Comparison of ENCODE assay signal across 33 cellular contexts in the genomic region with DNA sequence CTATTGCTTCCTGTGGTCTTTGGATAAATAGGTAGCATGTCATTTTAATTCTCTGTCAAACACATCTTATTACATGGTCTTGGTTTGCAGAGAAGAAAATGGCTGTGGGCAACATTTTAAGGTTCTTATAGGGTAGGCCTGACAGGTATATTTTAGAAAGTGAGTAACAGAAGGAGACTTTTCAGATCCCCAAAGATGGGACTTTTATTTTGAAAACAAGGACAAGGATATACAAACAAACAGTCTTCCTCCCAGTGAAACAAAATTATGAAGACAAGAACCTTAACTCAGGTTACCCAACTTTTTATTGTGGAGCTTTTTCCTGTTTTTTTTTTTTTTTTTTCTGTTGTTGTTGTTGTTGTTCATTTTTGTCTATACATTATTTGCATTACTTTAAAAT.
"Had no signal": no experiment of that assay in that cellular context is flagged by ENCODE, and none has a peak within 500 bp of the region (broad histone marks: within the 10 kb centered on the region; RNA-seq: fewer than 3 reads in every experiment).

No MANE protein-coding gene starts in this region.

- H3K4me1 ChIP-seq: adrenal gland, ascending aorta, body of pancreas, breast epithelium had no signal

- H3K9me3 ChIP-seq: adrenal gland, ascending aorta, body of pancreas, breast epithelium had no signal

- DNase-seq: activated effector memory CD4-positive, alpha-beta T cell treated with anti-CD3 and anti-CD28 coated beads, Interleukin-2, amount 50 U/mL, for 16 hours; activated effector memory CD4-positive, alpha-beta T cell treated with Interleukin-2 at 50 U/mL for 16 hours; activated gamma-delta T cell; activated gamma-delta T cell treated with Interleukin-2 at 50 U/mL for 16 hours; activated naive CD4-positive, alpha-beta T cell; activated naive CD4-positive, alpha-beta T cell treated with anti-CD3 and anti-CD28 coated beads for 36 hours; activated naive CD4-positive, alpha-beta T cell treated with anti-CD3 and anti-CD28 coated beads, Interleukin-2, amount 10 ng/mL, durations not matched to agents 7 days and 5 days; activated naive CD4-positive, alpha-beta T cell treated with anti-CD3 and anti-CD28 coated beads, Interleukin-2, amount 50 U/mL, for 16 hours; activated naive CD4-positive, alpha-beta T cell treated with Interleukin-2 at 50 U/mL for 16 hours; activated naive CD8-positive, alpha-beta T cell treated with anti-CD3 and anti-CD28 coated beads for 36 hours; activated naive CD8-positive, alpha-beta T cell treated with anti-CD3 and anti-CD28 coated beads, Interleukin-2, amount 10 ng/mL, durations not matched to agents 7 days and 5 days; activated naive CD8-positive, alpha-beta T cell treated with anti-CD3 and anti-CD28 coated beads, Interleukin-2, amount 50 U/mL, for 24 hours; activated T-cell treated with anti-CD3 and anti-CD28 coated beads, Interleukin-2, amount 50 U/mL, for 1 hour; activated T-cell treated with anti-CD3 and anti-CD28 coated beads, Interleukin-2, amount 50 U/mL, for 24 hours; activated T-cell treated with anti-CD3 and anti-CD28 coated beads, Interleukin-2, amount 50 U/mL, for 4 hours; activated T-cell treated with anti-CD3 and anti-CD28 coated beads, Interleukin-2, amount 50 U/mL, for 48 hours; activated T-cell treated with anti-CD3 and anti-CD28 coated beads, Interleukin-2, amount 50 U/mL, for 72 hours; adrenal gland; amniotic stem cell; amygdala; anterior cingulate cortex; aorta; body of pancreas; brain microvascular endothelial cell; caudate nucleus; central memory CD4-positive, alpha-beta T cell; cerebellar nuclear complex had no signal

- H3K27ac ChIP-seq: adrenal gland, ascending aorta, body of pancreas, brain microvascular endothelial cell, breast epithelium, cardiac muscle cell had no signal

- H3K27me3 ChIP-seq: adrenal gland, ascending aorta, body of pancreas, brain microvascular endothelial cell, breast epithelium, cardiac muscle cell had no signal

- H3K36me3 ChIP-seq: adrenal gland, ascending aorta, brain microvascular endothelial cell, breast epithelium, cardiac muscle cell had no signal

- ATAC-seq: activated naive CD4-positive, alpha-beta T cell treated with anti-CD3 and anti-CD28 coated beads, Interleukin-2, amount 50 U/mL, for 72 hours; activated naive CD8-positive, alpha-beta T cell treated with anti-CD3 and anti-CD28 coated beads, Interleukin-2, amount 50 U/mL, for 24 hours; activated T-cell treated with anti-CD3 and anti-CD28 coated beads, Interleukin-2, amount 50 U/mL, for 4 hours; activated T-cell treated with anti-CD3 and anti-CD28 coated beads, Interleukin-2, amount 50 U/mL, for 72 hours; activated T-helper 17 cell treated with anti-CD3 and anti-CD28 coated beads, Interleukin-2, amount 50 U/mL, for 72 hours; body of pancreas had no signal

- H3K4me3 ChIP-seq: adrenal gland, ascending aorta, body of pancreas, breast epithelium, cardiac muscle cell had no signal

- FAIRE-seq: astrocyte had no signal
